In the genomic region with DNA sequence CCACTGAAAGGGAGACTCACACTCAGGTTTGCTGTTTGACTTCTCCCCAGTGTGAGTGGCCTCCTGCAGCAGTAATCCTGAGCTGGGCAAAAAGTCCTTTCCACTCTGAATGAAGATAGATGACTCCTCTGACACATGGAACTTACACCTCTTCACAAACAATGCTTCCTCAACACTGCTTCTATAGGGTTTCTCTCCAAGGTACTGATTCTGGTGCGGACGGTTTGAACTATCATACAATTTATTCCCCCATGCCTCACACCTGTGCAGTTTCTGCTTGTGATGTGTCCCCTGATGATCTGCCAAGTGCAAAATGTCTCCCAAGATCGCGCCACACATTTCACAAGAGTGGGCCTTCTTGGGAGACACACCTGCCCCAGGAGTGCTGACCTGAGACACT, we compare ENCODE assay signal across 22 cellular contexts. TPM values are rescaled to one million over a fixed set of nuclear protein-coding genes. Genes with fewer than 3 reads are reported as not detected.
A peak's percentile ranks its signal among the peaks of the same experiment; 100 is the strongest.
DNase-seq lines count a peak whose midpoint lies in the region; ATAC-seq, FAIRE-seq and TF ChIP-seq lines count a peak whose summit lies in the region.
"Had no signal": no experiment of that assay in that cellular context is flagged by ENCODE, and none has a peak within 500 bp of the region (broad histone marks: within the 10 kb centered on the region; RNA-seq: fewer than 3 reads in every experiment).

No MANE protein-coding gene starts in this region.

- peaks cover 36 to 65% (median 62%) of the 10 kb centered on the region in 4 donors for H3K9me3 ChIP-seq in liver (ENCODE audit: control insufficient read depth in 4 of 4, low read length in 3 of 4)
- peaks cover 10% of the 10 kb centered on the region; the same call in 1 of the 2 replicates for H3K9me3 ChIP-seq in HepG2 (ENCODE audit: low read length)
- peaks cover 11% of the 10 kb centered on the region for H3K9me3 ChIP-seq in trophoblast cell (ENCODE audit: insufficient read depth, low read depth, low read length)

- H3K36me3 Mint-ChIP-seq in endothelial cell (ENCODE audit: low read depth, unreplicated experiment) (peaks cover 69% of the 10 kb centered on the region), neural crest cell (ENCODE audit: low read depth) (peaks cover 88% of the 10 kb centered on the region)
- peaks cover 40 to 41% of the 10 kb centered on the region in 2 donors for H3K36me3 Mint-ChIP-seq in activated T-cell treated with anti-CD3 and anti-CD28 coated beads, Interleukin-2, amount 50 U/mL, for 72 hours (ENCODE audit: insufficient read depth in 2 of 2)

- no peak overlapping the region for H2BK120ac ChIP-seq in trophoblast cell (ENCODE audit: insufficient read depth, low read length, poor library complexity)

- H3K79me1 ChIP-seq in trophoblast cell (ENCODE audit: low read length): no peaks in the 10 kb centered on the region

- TF ChIP-seq EP300 in HepG2 (IDR thresholded peaks at IDR 0.05; ENCODE audit: low read depth in 2 of 2, low read length in 2 of 2) (no peak), HepG2 (CRISPR knock-in tag; IDR thresholded peaks at IDR 0.05; ENCODE audit: borderline replicate concordance) (no peak)

- peaks cover 1 to 48% (median 39%) of the 10 kb centered on the region in 4 donors for H3K36me3 ChIP-seq in liver (ENCODE audit: control insufficient read depth in 4 of 4, insufficient read depth in 3 of 4, low read depth in 1 of 4, low read length in 3 of 4)
- no peaks in the 10 kb centered on the region for H3K36me3 ChIP-seq in HepG2 (replicated peaks in 1 of 2; ENCODE audit: control insufficient read depth in 1 of 2, insufficient read depth in 2 of 2, low read length in 2 of 2)
- peaks cover 29 to 61% of the 10 kb centered on the region in 2 experiments for H3K36me3 ChIP-seq in trophoblast cell (ENCODE audit: control insufficient read depth in 1 of 2, insufficient read depth in 2 of 2, low read length in 2 of 2)
- H3K36me3 ChIP-seq: HAP-1 had no signal

- H2BK5ac ChIP-seq in trophoblast cell (ENCODE audit: low read depth, low read length, poor library complexity): no peak overlapping the region

- H3K4me1 ChIP-seq in liver (ENCODE audit: control insufficient read depth in 4 of 4, insufficient read depth in 4 of 4, low read length in 3 of 4) (no peaks in the 10 kb centered on the region), HepG2 (ENCODE audit: insufficient read depth, low read length) (no peaks in the 10 kb centered on the region), trophoblast cell (ENCODE audit: control insufficient read depth in 1 of 2, insufficient read depth in 2 of 2, low read length in 2 of 2) (no peaks in the 10 kb centered on the region)
- H3K4me1 ChIP-seq: A549, Caco-2, HAP-1 had no signal

- H3K27ac Mint-ChIP-seq in endothelial cell (ENCODE audit: unreplicated experiment): no peak overlapping the region
- H3K27ac Mint-ChIP-seq in neural crest cell (ENCODE audit: unreplicated experiment): no peak overlapping the region
- no peak overlapping the region for H3K27ac Mint-ChIP-seq in activated T-cell treated with anti-CD3 and anti-CD28 coated beads, Interleukin-2, amount 50 U/mL, for 72 hours
- H3K27ac Mint-ChIP-seq: CD4-positive, alpha-beta T cell had no signal

- H4K91ac ChIP-seq in trophoblast cell (ENCODE audit: low read depth, low read length): no peak overlapping the region

- H2AK5ac ChIP-seq in trophoblast cell (ENCODE audit: low read length): no peak overlapping the region

- POLR2A ChIA-PET in HepG2 (lab: Yijun Ruan, JAX): no interaction called here

- H3K27me3 ChIP-seq in liver (ENCODE audit: control insufficient read depth in 4 of 4, insufficient read depth in 4 of 4, low read length in 3 of 4) (no peaks in the 10 kb centered on the region), HepG2 (ENCODE audit: control insufficient read depth in 1 of 2, insufficient read depth in 2 of 2, low read length in 2 of 2) (no peaks in the 10 kb centered on the region), trophoblast cell (ENCODE audit: insufficient read depth, low read length) (no peaks in the 10 kb centered on the region)

- in situ Hi-C loops in HepG2 (cut with HindIII; ENCODE audit: extremely low pct_ligation_motif_present, low pct_unique_long_range_greater_than_20kb): no loop called here

- DNase-seq in HepG2 (ENCODE audit: low spot score) (no peak), endothelial cell (ENCODE audit: low spot score) (no peak), neural crest cell (ENCODE audit: low read depth, low spot score) (no peak), mucosa of gallbladder (ENCODE audit: low spot score) (no peak), trophoblast cell (no peak)
- no peak for DNase-seq in activated T-cell treated with anti-CD3 and anti-CD28 coated beads, Interleukin-2, amount 50 U/mL, for 72 hours
- DNase-seq: AML-193; Caco-2; CD4-positive, alpha-beta T cell; GM23248 had no signal

- no peak overlapping the region for H3K4ac ChIP-seq in trophoblast cell (ENCODE audit: low read depth, low read length)

- no peak for ATAC-seq in HepG2
- no peak for ATAC-seq in activated T-cell treated with anti-CD3 and anti-CD28 coated beads, Interleukin-2, amount 50 U/mL, for 72 hours (replicated peaks in 1 of 2)
- ATAC-seq: A549 had no signal

- WGBS in liver: 98% methylated on average over 4 of the region's 4 CpGs
- WGBS in HepG2 (ENCODE audit: low lambda C conversion rate): 53% methylated on average over 4 of the region's 4 CpGs
- WGBS in trophoblast cell (ENCODE audit: extremely low coverage, insufficient coverage, insufficient read length): no CpG with 5 or more reads among the region's 4 CpGs

- H3K4me3 Mint-ChIP-seq in endothelial cell (ENCODE audit: unreplicated experiment) (peak overlapping the region; percentile 78), neural crest cell (peak overlapping the region; percentile 65)
- no peak overlapping the region for H3K4me3 Mint-ChIP-seq in activated T-cell treated with anti-CD3 and anti-CD28 coated beads, Interleukin-2, amount 50 U/mL, for 72 hours
- H3K4me3 Mint-ChIP-seq: CD4-positive, alpha-beta T cell had no signal

- no TSS peak for BruUV-seq in HepG2 (replicated peaks; lab: Mats Ljungman, UMichigan)

- no peak overlapping the region for H4K8ac ChIP-seq in trophoblast cell (ENCODE audit: low read depth, low read length)

- peaks cover 2% of the 10 kb centered on the region for H3K27me3 Mint-ChIP-seq in endothelial cell (ENCODE audit: unreplicated experiment)
- no peaks in the 10 kb centered on the region for H3K27me3 Mint-ChIP-seq in neural crest cell (ENCODE audit: low read depth)
- no peaks in the 10 kb centered on the region for H3K27me3 Mint-ChIP-seq in activated T-cell treated with anti-CD3 and anti-CD28 coated beads, Interleukin-2, amount 50 U/mL, for 72 hours (ENCODE audit: low read depth)
- H3K27me3 Mint-ChIP-seq: CD4-positive, alpha-beta T cell had no signal

- TF ChIP-seq POLR2A in HepG2 (IDR thresholded peaks at IDR 0.05; ENCODE audit: insufficient read depth in 1 of 2, low read depth in 2 of 2, low read length in 2 of 2): no peak

- no peak overlapping the region for H2AFZ ChIP-seq in HepG2 (ENCODE audit: low read length)
- no peak overlapping the region for H2AFZ ChIP-seq in trophoblast cell (ENCODE audit: insufficient read depth, low read length, poor library complexity)
- H2AFZ ChIP-seq: GM23248 had no signal

- CTCF ChIA-PET in HepG2 (lab: Yijun Ruan, JAX; ENCODE audit: low intra/inter-chr PET ratio, low total read pairs): no interaction called here

- intact Hi-C loops in HepG2 (cut with micrococcal nuclease; ENCODE audit: unreplicated experiment): no loop called here

- no peak overlapping the region for H3K9ac ChIP-seq in liver (ENCODE audit: low read depth in 1 of 2, low read length in 2 of 2)
- no peak overlapping the region for H3K9ac ChIP-seq in HepG2 (ENCODE audit: insufficient read depth, low read depth, low read length)
- H3K9ac ChIP-seq in trophoblast cell (ENCODE audit: low read length): no peak overlapping the region
- H3K9ac ChIP-seq: GM23248 had no signal

- H3K79me2 ChIP-seq in HepG2 (ENCODE audit: insufficient read depth, low read length) (no peaks in the 10 kb centered on the region), trophoblast cell (ENCODE audit: control insufficient read depth, insufficient read depth, low read length, poor library complexity) (no peaks in the 10 kb centered on the region)

- no peak overlapping the region for H3K18ac ChIP-seq in trophoblast cell (ENCODE audit: low read length)

- FAIRE-seq in HepG2 (lab: Jason Lieb, UNC): no peak
- FAIRE-seq: A549, D721Med, G401.6, GM12891, GM19239 had no signal

- H2BK12ac ChIP-seq in trophoblast cell (ENCODE audit: low read length): no peak overlapping the region

- TF ChIP-seq CTCF in liver (IDR thresholded peaks at IDR 0.05; ENCODE audit: low read depth, low read length, missing input control): no peak
- TF ChIP-seq CTCF in HepG2 (CRISPR knock-in tag; IDR thresholded peaks at IDR 0.05): no peak
- TF ChIP-seq CTCF in endothelial cell (IDR thresholded peaks at IDR 0.05; ENCODE audit: unreplicated experiment): no peak
- no peak for TF ChIP-seq CTCF in neural crest cell (conservative IDR thresholded peaks at IDR 0.05)

- H3K9me3 Mint-ChIP-seq in endothelial cell (ENCODE audit: unreplicated experiment) (peaks cover 18% of the 10 kb centered on the region), neural crest cell (peaks cover 32% of the 10 kb centered on the region)
- peaks cover 23 to 34% of the 10 kb centered on the region in 2 donors for H3K9me3 Mint-ChIP-seq in activated T-cell treated with anti-CD3 and anti-CD28 coated beads, Interleukin-2, amount 50 U/mL, for 72 hours

- H3K4me2 ChIP-seq in HepG2 (ENCODE audit: low read depth, low read length) (no peak overlapping the region), trophoblast cell (ENCODE audit: low read length) (no peak overlapping the region)
- H3K4me2 ChIP-seq: A549 had no signal

- H3K14ac ChIP-seq in trophoblast cell (ENCODE audit: low read length): no peak overlapping the region

- H4K20me1 ChIP-seq in HepG2 (ENCODE audit: insufficient read depth, low read length): no peaks in the 10 kb centered on the region

- peak overlapping the region in 2 of 3 donors; percentile 36 to 60 for H3K4me3 ChIP-seq in liver (ENCODE audit: low read depth in 1 of 3, low read length in 3 of 3)
- no peak overlapping the region for H3K4me3 ChIP-seq in HepG2 (replicated peaks in 1 of 3; ENCODE audit: insufficient read depth in 1 of 3, low read depth in 2 of 3, low read length in 3 of 3)
- no peak overlapping the region for H3K4me3 ChIP-seq in trophoblast cell (ENCODE audit: low read depth, low read length)
- H3K4me3 ChIP-seq: A549, GM23248, HAP-1 had no signal

- no peak overlapping the region for H4K12ac ChIP-seq in trophoblast cell (ENCODE audit: low read depth, low read length)

- no peak overlapping the region for H3K23ac ChIP-seq in trophoblast cell (ENCODE audit: low read length)

- TF ChIP-seq RAD21 in liver (IDR thresholded peaks at IDR 0.05) (no peak), HepG2 (CRISPR knock-in tag; IDR thresholded peaks at IDR 0.05) (no peak)

- H3K4me1 Mint-ChIP-seq in endothelial cell (ENCODE audit: unreplicated experiment) (no peaks in the 10 kb centered on the region), neural crest cell (no peaks in the 10 kb centered on the region)
- no peaks in the 10 kb centered on the region for H3K4me1 Mint-ChIP-seq in activated T-cell treated with anti-CD3 and anti-CD28 coated beads, Interleukin-2, amount 50 U/mL, for 72 hours (ENCODE audit: low read depth)

- H3K27ac ChIP-seq in liver (ENCODE audit: low read depth in 1 of 2, low read length in 2 of 2): no peak overlapping the region
- no peak overlapping the region for H3K27ac ChIP-seq in HepG2 (ENCODE audit: extremely low read length, insufficient read depth, low read length)
- no peak overlapping the region for H3K27ac ChIP-seq in trophoblast cell (ENCODE audit: low read depth, low read length)
- H3K27ac ChIP-seq: 22Rv1, A549, C4-2B, GM23248 had no signal

RNA-seq across cellular contexts. Expression of gene ZNF418, which starts 7.6 kb away (rescaled TPM):
- total RNA-seq in liver (1 to 10 TPM; 2.6 to 3.1 TPM), HepG2 (2016; rRNA removed; fragmentation: Illumina TruSeq; extraction: Trizol) (0.27 TPM in 1 of 2 replicates, not detected in the other), endothelial cell (ENCODE audit: unreplicated experiment) (14.0 TPM), neural crest cell (21.7 and 30.4 TPM in 2 replicates), mucosa of gallbladder (14.1 TPM)
- polyA plus RNA-seq in liver (1 to 10 TPM in 1 of 2 donors, under 1 TPM in 1; 0.51 to 1.4 TPM), HepG2 (2011; rRNA removed) (0.03 and 0.07 TPM in 2 replicates)
- 0.44 and 0.51 TPM in 2 replicates for total RNA-seq in HepG2 (2016; cell fraction: cytosol; rRNA removed; fragmentation: Illumina TruSeq; extraction: Trizol; ENCODE audit: low read depth)
- 0.32 TPM in 1 of 2 replicates, not detected in the other for total RNA-seq in HepG2 (2016; cell fraction: insoluble cytoplasmic fraction; rRNA removed; fragmentation: Illumina TruSeq; extraction: Trizol)
- 0.45 and 0.65 TPM in 2 replicates for total RNA-seq in HepG2 (2016; cell fraction: membrane; rRNA removed; fragmentation: Illumina TruSeq; extraction: Trizol)
- 0.31 and 0.37 TPM in 2 replicates for total RNA-seq in HepG2 (2016; cell fraction: nucleus; rRNA removed; fragmentation: Illumina TruSeq; extraction: Trizol)
- polyA plus RNA-seq in HepG2 (2011; cell fraction: cytosol; rRNA removed): not detected in 2 replicates
- 0.16 and 1.5 TPM in 2 replicates for polyA plus RNA-seq in HepG2 (2011; cell fraction: nucleus; rRNA removed)
- polyA plus RNA-seq in HepG2 (2012): 0.04 and 0.23 TPM in 2 replicates
- polyA plus RNA-seq in HepG2 (2016; cell fraction: cytosol; fragmentation: Illumina TruSeq; extraction: Trizol; ENCODE audit: low read depth): not detected in 2 replicates
- not detected in 2 replicates for polyA plus RNA-seq in HepG2 (2016; cell fraction: insoluble cytoplasmic fraction; fragmentation: Illumina TruSeq; extraction: Trizol; ENCODE audit: low read depth)
- polyA plus RNA-seq in HepG2 (2016; cell fraction: membrane; fragmentation: Illumina TruSeq; extraction: Trizol; ENCODE audit: low read depth): not detected in 2 replicates
- polyA plus RNA-seq in HepG2 (2016; cell fraction: nucleus; fragmentation: Illumina TruSeq; extraction: Trizol; ENCODE audit: insufficient read depth, low read depth): 0.42 and 0.89 TPM in 2 replicates
- 0.28 TPM in 1 of 2 replicates, not detected in the other for polyA minus RNA-seq in HepG2 (2011; rRNA and poly(A)+ RNA removed; ENCODE audit: low replicate concordance)
- polyA minus RNA-seq in HepG2 (2011; cell fraction: cytosol; rRNA and poly(A)+ RNA removed): not detected in 2 replicates
- polyA minus RNA-seq in HepG2 (2011; cell fraction: nucleus; rRNA and poly(A)+ RNA removed): 1.4 and 1.6 TPM in 2 replicates
- 1 to 10 TPM; 3.4 to 8.0 TPM for total RNA-seq in activated T-cell treated with anti-CD3 and anti-CD28 coated beads, Interleukin-2, amount 50 U/mL, for 72 hours
- 5.0 and 5.3 TPM in 2 replicates for polyA plus RNA-seq in trophoblast cell (2013)
- total RNA-seq: HT-29 had no signal

RNA-seq across cellular contexts. Expression of gene ZNF417, which starts 11.2 kb away (rescaled TPM):
- total RNA-seq in liver (10 to 100 TPM; 12.9 to 16.3 TPM), HepG2 (2016; rRNA removed; fragmentation: Illumina TruSeq; extraction: Trizol) (13.7 and 14.1 TPM in 2 replicates), endothelial cell (ENCODE audit: unreplicated experiment) (16.7 TPM), neural crest cell (22.3 and 23.3 TPM in 2 replicates), mucosa of gallbladder (31.0 TPM)
- polyA plus RNA-seq in liver (1 to 10 TPM; 1.2 to 1.7 TPM), HepG2 (2011; rRNA removed) (2.9 and 3.2 TPM in 2 replicates)
- 1.1 and 2.1 TPM in 2 replicates for total RNA-seq in HepG2 (2016; cell fraction: cytosol; rRNA removed; fragmentation: Illumina TruSeq; extraction: Trizol; ENCODE audit: low read depth)
- 12.2 and 16.0 TPM in 2 replicates for total RNA-seq in HepG2 (2016; cell fraction: insoluble cytoplasmic fraction; rRNA removed; fragmentation: Illumina TruSeq; extraction: Trizol)
- total RNA-seq in HepG2 (2016; cell fraction: membrane; rRNA removed; fragmentation: Illumina TruSeq; extraction: Trizol): 5.0 and 5.4 TPM in 2 replicates
- total RNA-seq in HepG2 (2016; cell fraction: nucleus; rRNA removed; fragmentation: Illumina TruSeq; extraction: Trizol): 18.0 and 19.8 TPM in 2 replicates
- 1.2 and 1.9 TPM in 2 replicates for polyA plus RNA-seq in HepG2 (2011; cell fraction: cytosol; rRNA removed)
- 7.2 and 7.4 TPM in 2 replicates for polyA plus RNA-seq in HepG2 (2011; cell fraction: nucleus; rRNA removed)
- 3.5 and 3.9 TPM in 2 replicates for polyA plus RNA-seq in HepG2 (2012)
- polyA plus RNA-seq in HepG2 (2016; cell fraction: cytosol; fragmentation: Illumina TruSeq; extraction: Trizol; ENCODE audit: low read depth): 0.35 and 2.0 TPM in 2 replicates
- 2.8 and 3.3 TPM in 2 replicates for polyA plus RNA-seq in HepG2 (2016; cell fraction: insoluble cytoplasmic fraction; fragmentation: Illumina TruSeq; extraction: Trizol; ENCODE audit: low read depth)
- polyA plus RNA-seq in HepG2 (2016; cell fraction: membrane; fragmentation: Illumina TruSeq; extraction: Trizol; ENCODE audit: low read depth): 1.3 and 1.8 TPM in 2 replicates
- 11.3 and 15.1 TPM in 2 replicates for polyA plus RNA-seq in HepG2 (2016; cell fraction: nucleus; fragmentation: Illumina TruSeq; extraction: Trizol; ENCODE audit: insufficient read depth, low read depth)
- 6.4 and 7.5 TPM in 2 replicates for polyA minus RNA-seq in HepG2 (2011; rRNA and poly(A)+ RNA removed; ENCODE audit: low replicate concordance)
- polyA minus RNA-seq in HepG2 (2011; cell fraction: cytosol; rRNA and poly(A)+ RNA removed): 2.6 and 4.8 TPM in 2 replicates
- polyA minus RNA-seq in HepG2 (2011; cell fraction: nucleus; rRNA and poly(A)+ RNA removed): 23.2 and 23.7 TPM in 2 replicates
- 10 to 100 TPM; 12.6 to 13.8 TPM for total RNA-seq in activated T-cell treated with anti-CD3 and anti-CD28 coated beads, Interleukin-2, amount 50 U/mL, for 72 hours
- 8.1 TPM in 2 replicates for polyA plus RNA-seq in trophoblast cell (2013)

RNA-seq across cellular contexts. Expression of gene ZNF256, which starts 19.9 kb away (rescaled TPM):
- 1 to 10 TPM; 1.6 to 4.4 TPM for total RNA-seq in liver
- polyA plus RNA-seq in liver: under 1 TPM; 0.53 to 0.67 TPM
- total RNA-seq in HepG2 (2016; rRNA removed; fragmentation: Illumina TruSeq; extraction: Trizol): 6.0 and 6.7 TPM in 2 replicates
- total RNA-seq in HepG2 (2016; cell fraction: cytosol; rRNA removed; fragmentation: Illumina TruSeq; extraction: Trizol; ENCODE audit: low read depth): 1.0 and 2.1 TPM in 2 replicates
- 5.9 and 6.1 TPM in 2 replicates for total RNA-seq in HepG2 (2016; cell fraction: insoluble cytoplasmic fraction; rRNA removed; fragmentation: Illumina TruSeq; extraction: Trizol)
- total RNA-seq in HepG2 (2016; cell fraction: membrane; rRNA removed; fragmentation: Illumina TruSeq; extraction: Trizol): 3.1 and 4.6 TPM in 2 replicates
- total RNA-seq in HepG2 (2016; cell fraction: nucleus; rRNA removed; fragmentation: Illumina TruSeq; extraction: Trizol): 7.6 and 8.7 TPM in 2 replicates
- polyA plus RNA-seq in HepG2 (2011; rRNA removed): 3.1 and 3.8 TPM in 2 replicates
- polyA plus RNA-seq in HepG2 (2011; cell fraction: cytosol; rRNA removed): 1.9 and 2.7 TPM in 2 replicates
- polyA plus RNA-seq in HepG2 (2011; cell fraction: nucleus; rRNA removed): 4.2 and 4.4 TPM in 2 replicates
- polyA plus RNA-seq in HepG2 (2012): 2.4 and 3.6 TPM in 2 replicates
- 0.68 and 0.81 TPM in 2 replicates for polyA plus RNA-seq in HepG2 (2016; cell fraction: cytosol; fragmentation: Illumina TruSeq; extraction: Trizol; ENCODE audit: low read depth)
- polyA plus RNA-seq in HepG2 (2016; cell fraction: insoluble cytoplasmic fraction; fragmentation: Illumina TruSeq; extraction: Trizol; ENCODE audit: low read depth): 4.2 TPM in 2 replicates
- polyA plus RNA-seq in HepG2 (2016; cell fraction: membrane; fragmentation: Illumina TruSeq; extraction: Trizol; ENCODE audit: low read depth): 1.5 and 1.9 TPM in 2 replicates
- 9.4 and 10.6 TPM in 2 replicates for polyA plus RNA-seq in HepG2 (2016; cell fraction: nucleus; fragmentation: Illumina TruSeq; extraction: Trizol; ENCODE audit: insufficient read depth, low read depth)
- polyA minus RNA-seq in HepG2 (2011; rRNA and poly(A)+ RNA removed; ENCODE audit: low replicate concordance): 2.1 TPM in 1 of 2 replicates, not detected in the other
- polyA minus RNA-seq in HepG2 (2011; cell fraction: cytosol; rRNA and poly(A)+ RNA removed): 2.3 and 3.2 TPM in 2 replicates
- polyA minus RNA-seq in HepG2 (2011; cell fraction: nucleus; rRNA and poly(A)+ RNA removed): 7.0 and 8.3 TPM in 2 replicates
- total RNA-seq in endothelial cell (ENCODE audit: unreplicated experiment): 10.4 TPM
- total RNA-seq in neural crest cell: 11.3 and 12.6 TPM in 2 replicates
- total RNA-seq in mucosa of gallbladder: 5.7 TPM
- total RNA-seq in activated T-cell treated with anti-CD3 and anti-CD28 coated beads, Interleukin-2, amount 50 U/mL, for 72 hours: 10 to 100 TPM in 1 of 2 donors, 1 to 10 TPM in 1; 8.4 to 10.6 TPM
- 4.8 and 4.9 TPM in 2 replicates for polyA plus RNA-seq in trophoblast cell (2013)
- total RNA-seq: HT-29 had no signal

RNA-seq across cellular contexts. Expression of gene ZNF814, which starts 38.8 kb away (rescaled TPM):
- total RNA-seq in liver: 10 to 100 TPM in 1 of 2 donors, 1 to 10 TPM in 1; 9.1 to 13.8 TPM
- 1 to 10 TPM; 6.9 to 7.3 TPM for polyA plus RNA-seq in liver
- total RNA-seq in HepG2 (2016; rRNA removed; fragmentation: Illumina TruSeq; extraction: Trizol): 2.3 and 3.4 TPM in 2 replicates
- total RNA-seq in HepG2 (2016; cell fraction: cytosol; rRNA removed; fragmentation: Illumina TruSeq; extraction: Trizol; ENCODE audit: low read depth): 0.61 and 0.71 TPM in 2 replicates
- 2.3 and 2.9 TPM in 2 replicates for total RNA-seq in HepG2 (2016; cell fraction: insoluble cytoplasmic fraction; rRNA removed; fragmentation: Illumina TruSeq; extraction: Trizol)
- total RNA-seq in HepG2 (2016; cell fraction: membrane; rRNA removed; fragmentation: Illumina TruSeq; extraction: Trizol): 1.4 and 1.5 TPM in 2 replicates
- total RNA-seq in HepG2 (2016; cell fraction: nucleus; rRNA removed; fragmentation: Illumina TruSeq; extraction: Trizol): 5.0 and 5.4 TPM in 2 replicates
- 2.1 and 2.5 TPM in 2 replicates for polyA plus RNA-seq in HepG2 (2011; rRNA removed)
- 0.71 and 1.0 TPM in 2 replicates for polyA plus RNA-seq in HepG2 (2011; cell fraction: cytosol; rRNA removed)
- polyA plus RNA-seq in HepG2 (2011; cell fraction: nucleus; rRNA removed): 2.6 and 4.3 TPM in 2 replicates
- 5.2 and 5.4 TPM in 2 replicates for polyA plus RNA-seq in HepG2 (2012)
- 0.24 and 0.27 TPM in 2 replicates for polyA plus RNA-seq in HepG2 (2016; cell fraction: cytosol; fragmentation: Illumina TruSeq; extraction: Trizol; ENCODE audit: low read depth)
- 0.91 and 0.98 TPM in 2 replicates for polyA plus RNA-seq in HepG2 (2016; cell fraction: insoluble cytoplasmic fraction; fragmentation: Illumina TruSeq; extraction: Trizol; ENCODE audit: low read depth)
- 0.21 and 1.1 TPM in 2 replicates for polyA plus RNA-seq in HepG2 (2016; cell fraction: membrane; fragmentation: Illumina TruSeq; extraction: Trizol; ENCODE audit: low read depth)
- polyA plus RNA-seq in HepG2 (2016; cell fraction: nucleus; fragmentation: Illumina TruSeq; extraction: Trizol; ENCODE audit: insufficient read depth, low read depth): 7.3 and 7.5 TPM in 2 replicates
- 7.9 and 8.9 TPM in 2 replicates for polyA minus RNA-seq in HepG2 (2011; rRNA and poly(A)+ RNA removed; ENCODE audit: low replicate concordance)
- polyA minus RNA-seq in HepG2 (2011; cell fraction: cytosol; rRNA and poly(A)+ RNA removed): 0.89 and 1.1 TPM in 2 replicates
- 12.0 and 13.2 TPM in 2 replicates for polyA minus RNA-seq in HepG2 (2011; cell fraction: nucleus; rRNA and poly(A)+ RNA removed)
- 22.3 TPM for total RNA-seq in endothelial cell (ENCODE audit: unreplicated experiment)
- 44.3 and 45.4 TPM in 2 replicates for total RNA-seq in neural crest cell
- total RNA-seq in mucosa of gallbladder: 23.6 TPM
- 10 to 100 TPM; 16.1 to 21.4 TPM for total RNA-seq in activated T-cell treated with anti-CD3 and anti-CD28 coated beads, Interleukin-2, amount 50 U/mL, for 72 hours
- 18.9 and 19.3 TPM in 2 replicates for polyA plus RNA-seq in trophoblast cell (2013)

RNA-seq across cellular contexts. Expression of gene C19orf18, which starts 46.7 kb away (rescaled TPM):
- under 1 TPM in 1 of 2 donors, not detected in 1; 0.23 TPM for total RNA-seq in liver
- under 1 TPM; 0.14 to 0.58 TPM for polyA plus RNA-seq in liver
- 0.22 and 0.38 TPM in 2 replicates for total RNA-seq in HepG2 (2016; rRNA removed; fragmentation: Illumina TruSeq; extraction: Trizol)
- total RNA-seq in HepG2 (2016; cell fraction: cytosol; rRNA removed; fragmentation: Illumina TruSeq; extraction: Trizol; ENCODE audit: low read depth): 0.30 TPM in 1 of 2 replicates, not detected in the other
- total RNA-seq in HepG2 (2016; cell fraction: insoluble cytoplasmic fraction; rRNA removed; fragmentation: Illumina TruSeq; extraction: Trizol): 0.36 and 0.54 TPM in 2 replicates
- total RNA-seq in HepG2 (2016; cell fraction: membrane; rRNA removed; fragmentation: Illumina TruSeq; extraction: Trizol): not detected in 2 replicates
- total RNA-seq in HepG2 (2016; cell fraction: nucleus; rRNA removed; fragmentation: Illumina TruSeq; extraction: Trizol): 1.4 TPM in 2 replicates
- polyA plus RNA-seq in HepG2 (2011; rRNA removed): 0.55 and 0.56 TPM in 2 replicates
- 0.08 and 0.32 TPM in 2 replicates for polyA plus RNA-seq in HepG2 (2011; cell fraction: cytosol; rRNA removed)
- 0.66 and 1.1 TPM in 2 replicates for polyA plus RNA-seq in HepG2 (2011; cell fraction: nucleus; rRNA removed)
- polyA plus RNA-seq in HepG2 (2012): 0.80 and 1.4 TPM in 2 replicates
- polyA plus RNA-seq in HepG2 (2016; cell fraction: cytosol; fragmentation: Illumina TruSeq; extraction: Trizol; ENCODE audit: low read depth): 0.11 and 0.25 TPM in 2 replicates
- polyA plus RNA-seq in HepG2 (2016; cell fraction: insoluble cytoplasmic fraction; fragmentation: Illumina TruSeq; extraction: Trizol; ENCODE audit: low read depth): 0.57 and 0.99 TPM in 2 replicates
- polyA plus RNA-seq in HepG2 (2016; cell fraction: membrane; fragmentation: Illumina TruSeq; extraction: Trizol; ENCODE audit: low read depth): 0.22 and 0.26 TPM in 2 replicates
- 2.0 and 2.4 TPM in 2 replicates for polyA plus RNA-seq in HepG2 (2016; cell fraction: nucleus; fragmentation: Illumina TruSeq; extraction: Trizol; ENCODE audit: insufficient read depth, low read depth)
- polyA minus RNA-seq in HepG2 (2011; rRNA and poly(A)+ RNA removed; ENCODE audit: low replicate concordance): 0.16 TPM in 1 of 2 replicates, not detected in the other
- polyA minus RNA-seq in HepG2 (2011; cell fraction: cytosol; rRNA and poly(A)+ RNA removed): not detected in 2 replicates
- polyA minus RNA-seq in HepG2 (2011; cell fraction: nucleus; rRNA and poly(A)+ RNA removed): 0.64 and 2.5 TPM in 2 replicates
- total RNA-seq in endothelial cell (ENCODE audit: unreplicated experiment): 1.8 TPM
- 1.2 and 1.5 TPM in 2 replicates for total RNA-seq in neural crest cell
- total RNA-seq in mucosa of gallbladder: 0.60 TPM
- 1 to 10 TPM in 1 of 2 donors, under 1 TPM in 1; 0.91 to 2.1 TPM for total RNA-seq in activated T-cell treated with anti-CD3 and anti-CD28 coated beads, Interleukin-2, amount 50 U/mL, for 72 hours
- polyA plus RNA-seq in trophoblast cell (2013): 1.2 and 1.3 TPM in 2 replicates
- total RNA-seq: GM23248, H4, HT-29 had no signal
- polyA plus RNA-seq: BJ had no signal

Comparison
In these comparisons a context has a peak if more than half of its experiments do, and no peak if none do; other contexts are left out.
1. H3K4me3 ChIP-seq: peak in liver (2 of 3); none in HepG2 (0 of 3) and trophoblast cell (single experiment).
2. H3K4me3 Mint-ChIP-seq: peak in endothelial cell (single experiment) and neural crest cell (single experiment); none in activated T-cell treated with anti-CD3 and anti-CD28 coated beads, Interleukin-2, amount 50 U/mL, for 72 hours (0 of 2).